11 cellular contexts compared by ENCODE assay signal in genomic region chr10:71736570-71737355, GRCh38. TPM values are rescaled to one million over a fixed set of nuclear protein-coding genes. Genes with fewer than 3 reads are reported as not detected.
DNase-seq lines count a peak whose midpoint lies in the region; ATAC-seq lines count a peak whose summit lies in the region.
"Had no signal": no experiment of that assay in that cellular context is flagged by ENCODE, and none has a peak within 500 bp of the region (broad histone marks: within the 10 kb centered on the region; RNA-seq: fewer than 3 reads in every experiment).

No MANE protein-coding gene starts in this region.

- no peak overlapping the region for H2AK5ac ChIP-seq in mesendoderm (ENCODE audit: low read length)

- no peaks in the 10 kb centered on the region for H3K9me3 Mint-ChIP-seq in dendritic cell treated with granulocyte-macrophage colony-stimulating factor and Interleukin-4, amounts not matched to agents 40 ng/mL and 50 ng/mL, for 4 days

- H2BK120ac ChIP-seq in mesendoderm (ENCODE audit: low read depth, low read length), result no peak overlapping the region

- H3K79me1 ChIP-seq in mesendoderm (ENCODE audit: low read length), result no peaks in the 10 kb centered on the region

- intact Hi-C loops in dendritic cell treated with granulocyte-macrophage colony-stimulating factor and Interleukin-4, amounts not matched to agents 40 ng/mL and 50 ng/mL, for 4 days (cut with micrococcal nuclease), result loop anchor here (2.0 kb wide), 1 partner anchor 16 kb away; no protein-coding TSS in a partner anchor

- peak overlapping the region; percentile 98 for H3K27ac Mint-ChIP-seq in dendritic cell treated with granulocyte-macrophage colony-stimulating factor and Interleukin-4, amounts not matched to agents 40 ng/mL and 50 ng/mL, for 4 days

- H3K27ac ChIP-seq in skin epidermis (peak overlapping the region in 20 of 21 experiments; percentile 45 to 96 (median 76)), mesendoderm (ENCODE audit: low read depth, low read length) (no peak overlapping the region)
- H3K27ac ChIP-seq: SJSA1 had no signal

- no CpG with 5 or more reads among the region's 7 CpGs for WGBS in mesendoderm (ENCODE audit: extremely low coverage, insufficient coverage, low lambda C conversion rate)

- no peak overlapping the region for H3K9ac ChIP-seq in mesendoderm (ENCODE audit: low read length)

- H3K4me3 Mint-ChIP-seq in dendritic cell treated with granulocyte-macrophage colony-stimulating factor and Interleukin-4, amounts not matched to agents 40 ng/mL and 50 ng/mL, for 4 days, result peak overlapping the region; percentile 71

- H3K18ac ChIP-seq in mesendoderm (ENCODE audit: low read length), result no peak overlapping the region

- no peak overlapping the region for H3K23ac ChIP-seq in mesendoderm (ENCODE audit: low read length)

- no peaks in the 10 kb centered on the region for H3K36me3 ChIP-seq in mesendoderm (ENCODE audit: control insufficient read depth, insufficient read depth, low read length)
- H3K36me3 ChIP-seq: SJSA1 had no signal

- H3K27me3 ChIP-seq in mesendoderm (ENCODE audit: insufficient read depth, low read length, poor library complexity), result no peaks in the 10 kb centered on the region
- H3K27me3 ChIP-seq: SJSA1 had no signal

- H4K5ac ChIP-seq in mesendoderm (ENCODE audit: low read length), result no peak overlapping the region

- no peak overlapping the region for H3K56ac ChIP-seq in mesendoderm (ENCODE audit: low read length)

- H3K79me2 ChIP-seq in mesendoderm (ENCODE audit: control insufficient read depth, insufficient read depth, low read length), result no peaks in the 10 kb centered on the region

- ATAC-seq in GM21447 (IDR thresholded peaks at IDR 0.05; ENCODE audit: unreplicated experiment) (peak; percentile 12), GM19395 (IDR thresholded peaks at IDR 0.05; ENCODE audit: unreplicated experiment) (no peak)

- DNase-seq in NCI-H2196 treated with DMSO at 0.1 percent for 48 hours (lab: John Stamatoyannopoulos, UW; ENCODE audit: unreplicated experiment) (peak; percentile 2), NCI-H1105 (lab: John Stamatoyannopoulos, UW) (no peak), NCI-H510A treated with DMSO at 0.1 percent for 48 hours (lab: John Stamatoyannopoulos, UW) (no peak), mesendoderm (no peak)
- DNase-seq: glutamatergic neuron, retina had no signal

- H3K4me3 ChIP-seq in skin epidermis (no peak overlapping the region), mesendoderm (ENCODE audit: low read length) (no peak overlapping the region)
- H3K4me3 ChIP-seq: SJSA1 had no signal

- no peak overlapping the region for H2BK5ac ChIP-seq in mesendoderm (ENCODE audit: low read length)

- H3K4me1 ChIP-seq in mesendoderm (ENCODE audit: control insufficient read depth, low read depth, low read length), result no peaks in the 10 kb centered on the region
- H3K4me1 ChIP-seq: SJSA1 had no signal

- H3K4ac ChIP-seq in mesendoderm (ENCODE audit: low read depth, low read length), result no peak overlapping the region

- no peaks in the 10 kb centered on the region for H3K27me3 Mint-ChIP-seq in dendritic cell treated with granulocyte-macrophage colony-stimulating factor and Interleukin-4, amounts not matched to agents 40 ng/mL and 50 ng/mL, for 4 days

- no peak overlapping the region for H3K4me2 ChIP-seq in mesendoderm (ENCODE audit: low read length)

- H4K8ac ChIP-seq in mesendoderm (ENCODE audit: low read depth, low read length), result no peak overlapping the region

- H3K36me3 Mint-ChIP-seq in dendritic cell treated with granulocyte-macrophage colony-stimulating factor and Interleukin-4, amounts not matched to agents 40 ng/mL and 50 ng/mL, for 4 days (ENCODE audit: low read depth), result peaks cover 20% of the 10 kb centered on the region

- H2BK15ac ChIP-seq in mesendoderm (replicated peaks; ENCODE audit: low read depth), result no peak overlapping the region

- peaks cover 97% of the 10 kb centered on the region for H3K4me1 Mint-ChIP-seq in dendritic cell treated with granulocyte-macrophage colony-stimulating factor and Interleukin-4, amounts not matched to agents 40 ng/mL and 50 ng/mL, for 4 days (ENCODE audit: low read depth)

RNA-seq across cellular contexts. Expression of gene C10orf105, which starts 17.2 kb away (rescaled TPM):
- polyA plus RNA-seq in mesendoderm (2013, experiment 1 of 2), result 0.29 TPM
- 0.25 TPM for polyA plus RNA-seq in mesendoderm (2013, experiment 2 of 2)

RNA-seq across cellular contexts. Expression of gene VSIR, which starts 36.6 kb away (rescaled TPM):
- 0.01 TPM for polyA plus RNA-seq in mesendoderm (2013, experiment 1 of 2)
- polyA plus RNA-seq in mesendoderm (2013, experiment 2 of 2), result 0.07 TPM
